8 cellular contexts compared by ENCODE assay signal in the genomic region with DNA sequence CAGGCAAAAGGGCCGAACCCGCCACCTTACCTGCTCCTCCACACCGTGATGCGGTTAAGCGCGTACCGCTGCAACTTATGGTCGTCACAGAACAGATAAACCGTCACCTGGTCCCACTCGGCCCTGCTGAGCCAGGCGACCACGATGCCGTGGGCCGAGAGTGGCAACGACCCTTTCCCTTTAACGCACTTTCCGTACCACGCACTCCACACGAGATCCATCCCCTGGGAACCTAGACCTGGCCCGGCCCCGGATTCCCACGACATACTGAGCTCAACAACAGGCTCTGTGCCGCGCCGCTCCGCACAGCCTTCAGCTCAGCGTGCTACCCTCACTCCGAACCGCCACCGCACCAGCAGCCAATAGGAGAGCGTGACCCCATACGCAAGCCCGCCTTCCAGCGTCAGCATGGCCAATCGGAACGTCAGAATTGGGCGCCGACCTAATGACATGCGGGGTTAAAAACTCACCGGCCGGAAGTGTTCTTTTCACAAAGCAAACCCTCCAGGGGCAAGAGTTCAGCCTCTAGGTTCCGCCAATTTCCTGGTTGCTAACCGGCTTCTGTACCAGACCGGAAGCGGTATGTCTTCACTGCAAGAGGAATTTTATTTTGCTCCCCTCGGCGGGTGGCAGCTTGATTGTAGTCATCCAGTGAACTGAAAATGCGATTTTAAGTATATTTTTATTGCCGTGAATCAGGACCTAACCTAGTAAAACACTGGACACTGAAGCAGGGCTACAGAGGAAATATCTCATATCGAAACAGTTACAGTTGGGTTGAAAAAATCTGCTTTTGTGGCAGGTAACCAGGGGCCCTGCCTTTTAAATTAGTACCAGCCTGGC. TPM values are rescaled to one million over a fixed set of nuclear protein-coding genes. Genes with fewer than 3 reads are reported as not detected.
DNase-seq lines count a peak whose midpoint lies in the region; ATAC-seq, FAIRE-seq and TF ChIP-seq lines count a peak whose summit lies in the region.

Gene LAS1L, minus strand, starts transcription at position 338 of the 843 bp plus-strand sequence. Its CDS starts 72 bp downstream, at position 266.

- H2AFZ ChIP-seq in ACC112 (ENCODE audit: low read length, unreplicated experiment): peak within 1 kb of the TSS; percentile 95

- peak within 1 kb of the TSS; percentile 89 for H3K9ac ChIP-seq in iPS-20b (ENCODE audit: low read depth, low read length)

- peak; percentile 99 for ATAC-seq in GM18870 (IDR thresholded peaks at IDR 0.05; ENCODE audit: unreplicated experiment)
- peak; percentile 99 for ATAC-seq in HG03135 (IDR thresholded peaks at IDR 0.05; ENCODE audit: unreplicated experiment)

- H3K79me2 ChIP-seq in ACC112 (ENCODE audit: control insufficient read depth, insufficient read depth, low read length, unreplicated experiment): peaks cover 24% of the 10 kb centered on the region

- peak within 1 kb of the TSS; percentile 94 for H3K4me3 ChIP-seq in ACC112 (ENCODE audit: low read depth, low read length)
- peak within 1 kb of the TSS; percentile 67 to 83 (median 75) for H3K4me3 ChIP-seq in breast epithelium
- peak within 1 kb of the TSS; percentile 94 for H3K4me3 ChIP-seq in iPS-20b (ENCODE audit: low read length)
- peak within 1 kb of the TSS; percentile 60 to 64 for H3K4me3 ChIP-seq in small intestine (ENCODE audit: low read depth in 1 of 2, low read length in 2 of 2)

- H3K9me3 ChIP-seq in breast epithelium (no peaks in the 10 kb centered on the region), iPS-20b (ENCODE audit: insufficient read depth, low read depth, low read length) (no peaks in the 10 kb centered on the region), small intestine (ENCODE audit: control insufficient read depth, low read depth) (no peaks in the 10 kb centered on the region)

- no peaks in the 10 kb centered on the region for H3K27me3 ChIP-seq in ACC112 (ENCODE audit: insufficient read depth, low read length)
- peaks cover 0 to 55% of the 10 kb centered on the region in 2 donors for H3K27me3 ChIP-seq in breast epithelium
- no peaks in the 10 kb centered on the region for H3K27me3 ChIP-seq in iPS-20b (ENCODE audit: insufficient read depth, low read length)
- no peaks in the 10 kb centered on the region for H3K27me3 ChIP-seq in small intestine (ENCODE audit: control insufficient read depth in 2 of 2, insufficient read depth in 2 of 2, low read length in 2 of 2)

- FAIRE-seq in small intestine (lab: Jason Lieb, UNC): no peak

- DNase-seq in NCI-H2196 treated with DMSO at 0.1 percent for 48 hours (lab: John Stamatoyannopoulos, UW; ENCODE audit: unreplicated experiment) (peak; percentile 72), breast epithelium (ENCODE audit: low spot score in 2 of 2) (peak; percentile 85 to 89), small intestine (peak; percentile 94)

- intact Hi-C loops in breast epithelium (cut with DNase I; ENCODE audit: low total_unique reads): no loop called here

- H3K4me1 ChIP-seq in ACC112 (ENCODE audit: control insufficient read depth, insufficient read depth, low read length, unreplicated experiment): no peaks in the 10 kb centered on the region
- H3K4me1 ChIP-seq in breast epithelium: no peaks in the 10 kb centered on the region
- H3K4me1 ChIP-seq in iPS-20b (ENCODE audit: insufficient read depth, low read length): no peaks in the 10 kb centered on the region
- H3K4me1 ChIP-seq in small intestine (ENCODE audit: control insufficient read depth in 2 of 2, insufficient read depth in 1 of 2, low read depth in 1 of 2, low read length in 1 of 2): peaks cover 1 to 4% of the 10 kb centered on the region in 2 donors

- TF ChIP-seq CTCF in VCaP (conservative IDR thresholded peaks at IDR 0.05) (no peak), breast epithelium (IDR thresholded peaks at IDR 0.05) (no peak)

- WGBS in small intestine, 3 donors: 2 to 45% (median 14%) methylated on average over 42 to 50 of the region's 50 CpGs

- peak; percentile 45 for TF ChIP-seq POLR2A in breast epithelium (IDR thresholded peaks at IDR 0.05)

- H3K27ac ChIP-seq in ACC112 (ENCODE audit: low read depth, low read length) (peak within 1 kb of the TSS; percentile 60), VCaP (peak within 1 kb of the TSS; percentile 66), breast epithelium (peak within 1 kb of the TSS; percentile 43 to 80), iPS-20b (ENCODE audit: low read length) (no peak within 1 kb of the TSS), small intestine (ENCODE audit: low read depth in 1 of 2, low read length in 1 of 2) (peak within 1 kb of the TSS in 1 of 2 donors; percentile 91)

- H3K36me3 ChIP-seq in ACC112 (ENCODE audit: insufficient read depth, low read length): no peaks in the 10 kb centered on the region
- H3K36me3 ChIP-seq in breast epithelium: no peaks in the 10 kb centered on the region
- peaks cover 28% of the 10 kb centered on the region for H3K36me3 ChIP-seq in iPS-20b (ENCODE audit: insufficient read depth, low read depth, low read length)
- H3K36me3 ChIP-seq in small intestine (ENCODE audit: control insufficient read depth in 2 of 2, insufficient read depth in 2 of 2, low read length in 2 of 2): no peaks in the 10 kb centered on the region

RNA-seq across cellular contexts. Expression of gene LAS1L, which starts in this region (rescaled TPM):
- 10 to 100 TPM; 26.9 to 35.4 (median 35.1) TPM for total RNA-seq in breast epithelium
- polyA plus RNA-seq in small intestine: 10 to 100 TPM in 1 of 3 donors, 1 to 10 TPM in 2; 7.6 to 21.2 (median 8.9) TPM
